In the genomic region with DNA sequence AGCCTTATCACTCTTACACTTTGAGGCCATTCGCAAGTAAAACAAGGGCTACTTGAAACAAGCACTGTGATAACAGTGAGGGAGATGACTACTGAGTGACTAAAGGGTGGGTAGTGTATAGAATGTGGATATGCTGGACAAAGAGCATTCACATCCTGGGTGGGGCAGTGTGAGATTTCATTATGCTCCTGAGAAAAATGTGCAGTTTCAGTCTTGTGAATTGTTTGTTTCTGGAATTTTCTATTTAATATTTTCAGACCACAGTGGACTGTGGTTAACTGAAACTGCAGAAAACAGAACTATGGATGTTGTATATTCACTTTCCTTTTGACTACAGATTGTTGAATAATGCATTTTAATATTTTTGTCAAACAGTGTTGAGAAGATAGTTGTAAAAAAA, we compare ENCODE assay signal across 8 cellular contexts. TPM values are rescaled to one million over a fixed set of nuclear protein-coding genes. Genes with fewer than 3 reads are reported as not detected.
A peak's percentile ranks its signal among the peaks of the same experiment; 100 is the strongest.
DNase-seq lines count a peak whose midpoint lies in the region; ATAC-seq and TF ChIP-seq lines count a peak whose summit lies in the region.

No MANE protein-coding gene starts in this region.

- ATAC-seq in GM21529 (IDR thresholded peaks at IDR 0.05; ENCODE audit: unreplicated experiment) = peak; percentile 90
- ATAC-seq in activated CD4-positive, CD25-positive, alpha-beta regulatory T cell treated with anti-CD3 and anti-CD28 coated beads, Interleukin-2, amount 50 U/mL, for 24 hours = no peak

- H3K36me3 Mint-ChIP-seq in Caco-2 (ENCODE audit: insufficient read depth, unreplicated experiment) = peaks cover 53% of the 10 kb centered on the region

- intact Hi-C loops in Caco-2 (cut with micrococcal nuclease; ENCODE audit: unreplicated experiment) = loop anchor here (1.0 kb wide), 1 partner anchor 28 kb away; no protein-coding TSS in a partner anchor

- POLR2A ChIA-PET in Caco-2 (lab: Charles Lee) = no interaction called here

- H3K4me3 ChIP-seq in Caco-2 (ENCODE audit: low read depth, low read length) (no peak overlapping the region), fibroblast of villous mesenchyme (ENCODE audit: low read depth, low read length) (no peak overlapping the region)

- H3K4me1 Mint-ChIP-seq in Caco-2 (ENCODE audit: low read depth, unreplicated experiment) = peaks cover 7% of the 10 kb centered on the region

- peaks cover 34% of the 10 kb centered on the region for H3K9me3 Mint-ChIP-seq in Caco-2 (ENCODE audit: unreplicated experiment)

- CTCF ChIA-PET in Caco-2 (lab: Charles Lee) = no interaction called here

- BruUV-seq in Caco-2 (replicated peaks; lab: Mats Ljungman, UMichigan) = no TSS peak

- peaks cover 18% of the 10 kb centered on the region for H3K9me3 ChIP-seq in Caco-2

- H3K36me3 ChIP-seq in Caco-2 (ENCODE audit: control insufficient read depth, insufficient read depth, low read length) = no peaks in the 10 kb centered on the region

- H3K27me3 Mint-ChIP-seq in Caco-2 (ENCODE audit: insufficient read depth, unreplicated experiment) = no peaks in the 10 kb centered on the region

- H3K27me3 ChIP-seq in Caco-2 (replicated peaks; ENCODE audit: control insufficient read depth, insufficient read depth, low read length) = no peaks in the 10 kb centered on the region

- TF ChIP-seq CTCF in Caco-2 (IDR thresholded peaks at IDR 0.05; ENCODE audit: insufficient read depth in 1 of 2, low read depth in 1 of 2, low read length in 1 of 2, severe bottlenecking in 1 of 2, unreplicated experiment in 1 of 2) (no peak), fibroblast of villous mesenchyme (IDR thresholded peaks at IDR 0.05; ENCODE audit: insufficient read depth, low read depth, low read length) (no peak)

- H3K4me3 Mint-ChIP-seq in Caco-2 (ENCODE audit: unreplicated experiment) = no peak overlapping the region

- peaks cover 37% of the 10 kb centered on the region for H3K4me1 ChIP-seq in Caco-2

- peak overlapping the region; percentile 70 for H3K27ac Mint-ChIP-seq in Caco-2 (ENCODE audit: unreplicated experiment)

- peak; percentile 53 to 54 for DNase-seq in Caco-2
- peak; percentile 69 for DNase-seq in HS-27A (ENCODE audit: low read depth)
- DNase-seq in fibroblast of villous mesenchyme (ENCODE audit: low read depth) = peak; percentile 37
- DNase-seq in stimulated activated CD4-positive, alpha-beta T cell treated with anti-CD3 and anti-CD28 coated beads, Interleukin-12 subunit alpha, Interleukin-12 subunit beta, amount 100 ng/mL, for 4 hours = no peak
- no peak for DNase-seq in substantia nigra (lab: John Stamatoyannopoulos, UW)
- DNase-seq in cerebellar cortex (ENCODE audit: low spot score) = no peak

- H3K27ac ChIP-seq in substantia nigra (ENCODE audit: low read depth, low read length, poor library complexity, severe bottlenecking) = no peak overlapping the region

RNA-seq across cellular contexts. Expression of a gene that starts 25.1 kb away (rescaled TPM):
- total RNA-seq in Caco-2 (2022) = not detected in 2 replicates
- 12.9 and 32.8 TPM in 2 replicates for total RNA-seq in fibroblast of villous mesenchyme

Comparison
In these comparisons a context has a peak if more than half of its experiments do, and no peak if none do; other contexts are left out.
1. DNase-seq: peak in Caco-2 (2 of 2), HS-27A (single experiment) and fibroblast of villous mesenchyme (single experiment); none in stimulated activated CD4-positive, alpha-beta T cell treated with anti-CD3 and anti-CD28 coated beads, Interleukin-12 subunit alpha, Interleukin-12 subunit beta, amount 100 ng/mL, for 4 hours (single experiment), substantia nigra (0 of 49) and cerebellar cortex (single experiment).
2. RNA of a gene that starts 25.1 kb away (total RNA-seq): 12.9 to 32.8 TPM in fibroblast of villous mesenchyme; not detected in Caco-2; every median in the first group is over 10 times any median in the second.